In genomic region chr2:223039618-223040017, GRCh38 we compare ENCODE assay signal across 21 cellular contexts. TPM values are rescaled to one million over a fixed set of nuclear protein-coding genes. Genes with fewer than 3 reads are reported as not detected.
"Had no signal": no experiment of that assay in that cellular context is flagged by ENCODE, and none has a peak within 500 bp of the region (broad histone marks: within the 10 kb centered on the region; RNA-seq: fewer than 3 reads in every experiment).

No MANE protein-coding gene starts in this region.

- H3K4me1 ChIP-seq: right atrium auricular region, upper lobe of left lung had no signal

- H3K36me3 ChIP-seq: heart left ventricle, ovary, right atrium auricular region, suprapubic skin, thyroid gland, upper lobe of left lung, vagina had no signal

- H3K9me3 ChIP-seq: heart left ventricle, ovary, right atrium auricular region, suprapubic skin, thyroid gland, upper lobe of left lung, vagina had no signal

- ATAC-seq: esophagus mucosa; heart left ventricle; left colon; left ventricle myocardium superior; naive thymus-derived CD4-positive, alpha-beta T cell; stimulated activated naive CD8-positive, alpha-beta T cell treated with anti-CD3 and anti-CD28 coated beads, Interleukin-15, Interleukin-2, amounts not matched to agents 100 U/mL and 50 U/mL, for 24 hours had no signal

- DNase-seq: effector CD4-positive, alpha-beta T cell; heart left ventricle; hippocampal formation; left colon; left ventricle myocardium superior; mesenchymal stem cell; naive thymus-derived CD4-positive, alpha-beta T cell; ovary; small intestine; stimulated activated CD4-positive, alpha-beta T cell treated with anti-CD3 and anti-CD28 coated beads, Interleukin-2, amount 100 ng/mL, for 48 hours; stimulated activated naive CD8-positive, alpha-beta T cell treated with anti-CD3 and anti-CD28 coated beads, Interleukin-15, Interleukin-2, amounts not matched to agents 100 U/mL and 50 U/mL, for 24 hours; thyroid gland; upper lobe of left lung had no signal

- H3K27ac ChIP-seq: coronary artery, heart left ventricle, ovary, right atrium auricular region, suprapubic skin, thyroid gland, upper lobe of left lung, vagina had no signal

- H3K27ac Mint-ChIP-seq: naive thymus-derived CD4-positive, alpha-beta T cell had no signal

- H3K27me3 ChIP-seq: heart left ventricle, ovary, right atrium auricular region, suprapubic skin, thyroid gland, upper lobe of left lung, vagina had no signal

- H3K4me3 ChIP-seq: coronary artery, heart left ventricle, lung, ovary, right atrium auricular region, suprapubic skin, thyroid gland, upper lobe of left lung, vagina had no signal

- H3K4me3 Mint-ChIP-seq: naive thymus-derived CD4-positive, alpha-beta T cell; neural crest cell had no signal

- H3K9me3 Mint-ChIP-seq: neural crest cell had no signal

RNA-seq across cellular contexts. Expression of gene KCNE4, which starts 12.4 kb away (rescaled TPM):
- total RNA-seq: dermis microvascular lymphatic vessel endothelial cell; naive thymus-derived CD4-positive, alpha-beta T cell had no signal
- polyA plus RNA-seq: naive thymus-derived CD4-positive, alpha-beta T cell had no signal
